In the genomic region with DNA sequence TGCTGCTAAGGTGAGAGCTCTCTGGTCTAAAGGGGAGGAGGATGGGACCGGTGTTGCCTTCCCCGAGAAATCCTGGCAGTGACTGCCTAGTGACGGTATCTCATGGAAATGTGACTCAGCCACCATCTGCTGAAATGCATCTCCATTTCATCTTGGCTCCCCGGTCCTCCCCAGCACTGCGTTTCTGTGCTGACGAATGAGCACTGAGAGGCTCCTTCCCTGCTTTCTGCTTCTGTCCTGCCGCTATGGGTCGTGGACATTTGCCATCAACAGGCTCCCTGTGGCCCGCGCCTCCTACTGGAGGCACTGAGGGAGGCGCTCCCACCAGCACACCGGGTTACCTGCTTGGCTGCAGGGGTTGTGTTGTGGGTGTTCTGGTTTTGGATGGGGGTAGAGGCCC, we compare ENCODE assay signal across 14 cellular contexts. TPM values are rescaled to one million over a fixed set of nuclear protein-coding genes. Genes with fewer than 3 reads are reported as not detected.
DNase-seq lines count a peak whose midpoint lies in the region; ATAC-seq, FAIRE-seq and TF ChIP-seq lines count a peak whose summit lies in the region.
"Had no signal": no experiment of that assay in that cellular context is flagged by ENCODE, and none has a peak within 500 bp of the region (broad histone marks: within the 10 kb centered on the region; RNA-seq: fewer than 3 reads in every experiment).

No MANE protein-coding gene starts in this region.

- H3K4me3 ChIP-seq in kidney (ENCODE audit: low read length in 2 of 2): no peak overlapping the region
- H3K4me3 ChIP-seq: left ventricle myocardium inferior, skin epidermis had no signal

- no peaks in the 10 kb centered on the region for H3K36me3 ChIP-seq in kidney (ENCODE audit: control insufficient read depth in 1 of 2, insufficient read depth in 2 of 2, low read length in 2 of 2)
- H3K36me3 ChIP-seq: left ventricle myocardium inferior had no signal

- ATAC-seq in HG03025 (IDR thresholded peaks at IDR 0.05; ENCODE audit: low FRiP score, unreplicated experiment): no peak
- ATAC-seq: Panc1; stimulated activated memory B cell treated with anti-CD40 and anti-IgM and Interleukin-4, amounts not matched to agents 10 μg/mL and 1 μg/mL and 100 μg/mL, for 72 hours had no signal

- no peak overlapping the region for H3K9ac ChIP-seq in kidney (ENCODE audit: low read length in 2 of 2)

- intact Hi-C loops in kidney (cut with DNase I): no loop called here

- H3K9me3 ChIP-seq in kidney (ENCODE audit: control insufficient read depth in 1 of 2, low read length in 2 of 2): no peaks in the 10 kb centered on the region
- H3K9me3 ChIP-seq: left ventricle myocardium inferior had no signal

- DNase-seq in 8988T (peak; percentile 82), amniotic epithelial cell (ENCODE audit: low read depth) (peak; percentile 32), inferior parietal cortex (ENCODE audit: extremely low spot score) (peak; percentile 60), HCEC 1CT (no peak), NCI-H1694 treated with DMSO at 0.1 percent for 48 hours (lab: John Stamatoyannopoulos, UW) (no peak), kidney (no peak)
- DNase-seq: activated gamma-delta T cell treated with Interleukin-2 at 50 U/mL for 16 hours had no signal

- peak; percentile 35 for TF ChIP-seq CTCF in GM12873 (IDR thresholded peaks at IDR 0.05; ENCODE audit: insufficient read depth, low read depth, low read length, missing control alignments)
- no peak for TF ChIP-seq CTCF in kidney (IDR thresholded peaks at IDR 0.05; ENCODE audit: borderline replicate concordance, extremely low read depth, insufficient read depth)

- H3K27ac ChIP-seq in kidney (ENCODE audit: low read depth in 2 of 2, low read length in 2 of 2): no peak overlapping the region
- H3K27ac ChIP-seq: left ventricle myocardium inferior, skin epidermis had no signal

- FAIRE-seq in kidney (lab: Jason Lieb, UNC): no peak
- FAIRE-seq: endometrium had no signal

- H3K4me1 ChIP-seq in kidney (ENCODE audit: control insufficient read depth in 1 of 2, insufficient read depth in 1 of 2, low read depth in 1 of 2, low read length in 2 of 2): peaks cover 0 to 3% of the 10 kb centered on the region in 2 donors
- H3K4me1 ChIP-seq: left ventricle myocardium inferior had no signal

RNA-seq across cellular contexts. Expression of gene SEC13, which starts 13.5 kb away (rescaled TPM):
- 81.2 TPM for total RNA-seq in kidney
- polyA plus RNA-seq in kidney (ENCODE audit: insufficient read depth, low read depth, low replicate concordance): 136 TPM

RNA-seq across cellular contexts. Expression of gene GHRL, which starts 41.7 kb away (rescaled TPM):
- 1.2 TPM for total RNA-seq in kidney
- polyA plus RNA-seq in kidney (ENCODE audit: insufficient read depth, low read depth, low replicate concordance): 0.73 TPM

Comparison
In these comparisons a context has a peak if more than half of its experiments do, and no peak if none do; other contexts are left out.
1. DNase-seq: peak in 8988T (single experiment), amniotic epithelial cell (single experiment) and inferior parietal cortex (single experiment); none in HCEC 1CT (single experiment), NCI-H1694 treated with DMSO at 0.1 percent for 48 hours (single experiment) and kidney (single experiment).